24 cellular contexts compared by ENCODE assay signal in the genomic region with DNA sequence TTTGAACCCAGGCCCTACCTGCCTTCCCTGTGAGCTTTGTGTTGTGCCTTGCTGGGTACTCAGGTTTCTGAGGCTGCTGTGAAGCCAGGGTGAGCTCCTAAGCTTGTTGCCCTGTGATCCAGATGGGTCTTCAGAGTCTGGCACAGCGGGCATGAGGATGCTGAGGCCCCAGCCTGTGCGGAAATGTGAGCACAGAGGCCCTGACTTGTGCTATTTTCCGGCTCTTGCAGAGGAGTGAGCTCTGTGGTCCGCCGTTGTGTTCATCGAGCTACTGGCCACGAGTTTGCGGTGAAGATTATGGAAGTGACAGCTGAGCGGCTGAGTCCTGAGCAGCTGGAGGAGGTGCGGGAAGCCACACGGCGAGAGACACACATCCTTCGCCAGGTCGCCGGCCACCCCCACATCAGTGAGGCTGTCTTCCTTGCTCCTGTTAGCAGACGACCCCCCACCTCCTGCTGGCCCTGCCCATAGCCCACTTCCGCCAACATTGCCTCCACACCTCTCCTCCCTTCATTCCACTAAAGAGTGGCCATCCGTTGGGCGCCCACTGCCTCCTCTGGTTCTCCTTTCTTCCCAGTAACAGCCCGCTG. TPM values are rescaled to one million over a fixed set of nuclear protein-coding genes. Genes with fewer than 3 reads are reported as not detected.
DNase-seq lines count a peak whose midpoint lies in the region; ATAC-seq and TF ChIP-seq lines count a peak whose summit lies in the region.
"Had no signal": no experiment of that assay in that cellular context is flagged by ENCODE, and none has a peak within 500 bp of the region (broad histone marks: within the 10 kb centered on the region; RNA-seq: fewer than 3 reads in every experiment).

No MANE protein-coding gene starts in this region.

- H3K27me3 Mint-ChIP-seq in natural killer cell (ENCODE audit: low read depth in 2 of 2) (no peaks in the 10 kb centered on the region), WTC11 (ENCODE audit: low read depth) (no peaks in the 10 kb centered on the region), immature natural killer cell (ENCODE audit: low read depth in 3 of 3) (peaks cover 11 to 22% (median 18%) of the 10 kb centered on the region in 3 donors), type B pancreatic cell (no peaks in the 10 kb centered on the region)
- H3K27me3 Mint-ChIP-seq in natural killer cell treated with Interleukin-12 subunit alpha and Interleukin-12 subunit beta and Interleukin-15 and Interleukin-18, amount 100 ng/mL, for 72 hours: no peaks in the 10 kb centered on the region

- CTCF ChIA-PET in WTC11 (lab: Charles Lee): no interaction called here

- TF ChIP-seq CTCF in natural killer cell (IDR thresholded peaks at IDR 0.05) (no peak), WTC11 (IDR thresholded peaks at IDR 0.05) (no peak), type B pancreatic cell (conservative IDR thresholded peaks at IDR 0.05) (no peak)

- H3K9me3 Mint-ChIP-seq in natural killer cell (no peaks in the 10 kb centered on the region), WTC11 (no peaks in the 10 kb centered on the region), immature natural killer cell (no peaks in the 10 kb centered on the region), type B pancreatic cell (no peaks in the 10 kb centered on the region)
- H3K9me3 Mint-ChIP-seq in natural killer cell treated with Interleukin-12 subunit alpha and Interleukin-12 subunit beta and Interleukin-15 and Interleukin-18, amount 100 ng/mL, for 72 hours: no peaks in the 10 kb centered on the region

- H3K27ac Mint-ChIP-seq in natural killer cell (peak overlapping the region in 1 of 2 donors; percentile 90), WTC11 (0 out of 2 replicates have a peak overlapping the region, but pooled peaks have one; percentile 15), immature natural killer cell (peak overlapping the region in 1 of 6 donors; percentile 46), type B pancreatic cell (peak overlapping the region; percentile 53)
- H3K27ac Mint-ChIP-seq in natural killer cell treated with Interleukin-12 subunit alpha and Interleukin-12 subunit beta and Interleukin-15 and Interleukin-18, amount 100 ng/mL, for 72 hours: peak overlapping the region in 1 of 2 donors; percentile 91

- H3K4me3 Mint-ChIP-seq in natural killer cell: peak overlapping the region; percentile 3
- H3K4me3 Mint-ChIP-seq in natural killer cell treated with Interleukin-12 subunit alpha and Interleukin-12 subunit beta and Interleukin-15 and Interleukin-18, amount 100 ng/mL, for 72 hours: no peak overlapping the region
- no peak overlapping the region for H3K4me3 Mint-ChIP-seq in WTC11
- H3K4me3 Mint-ChIP-seq in immature natural killer cell: peak overlapping the region in 4 of 5 donors; percentile 33 to 90 (median 52)
- peak overlapping the region; percentile 94 for H3K4me3 Mint-ChIP-seq in type B pancreatic cell

- H3K4me1 Mint-ChIP-seq in natural killer cell (peaks cover 34 to 45% of the 10 kb centered on the region in 2 donors), WTC11 (peaks cover 7% of the 10 kb centered on the region), immature natural killer cell (peaks cover 34 to 44% of the 10 kb centered on the region in 2 donors), type B pancreatic cell (ENCODE audit: unreplicated experiment) (no peaks in the 10 kb centered on the region)
- H3K4me1 Mint-ChIP-seq in natural killer cell treated with Interleukin-12 subunit alpha and Interleukin-12 subunit beta and Interleukin-15 and Interleukin-18, amount 100 ng/mL, for 72 hours (ENCODE audit: low read depth in 2 of 2): peaks cover 34 to 37% of the 10 kb centered on the region in 2 donors

- no peak for ATAC-seq in natural killer cell
- ATAC-seq in natural killer cell treated with Interleukin-12 subunit alpha and Interleukin-12 subunit beta and Interleukin-15 and Interleukin-18, amount 100 ng/mL, for 72 hours: no peak
- no peak for ATAC-seq in WTC11
- no peak for ATAC-seq in HG02981 (IDR thresholded peaks at IDR 0.05; ENCODE audit: unreplicated experiment)
- ATAC-seq in GM18517 (IDR thresholded peaks at IDR 0.05; ENCODE audit: unreplicated experiment): no peak
- ATAC-seq: left cardiac atrium, right lobe of liver had no signal

- no peaks in the 10 kb centered on the region for H3K36me3 Mint-ChIP-seq in natural killer cell
- peaks cover 5% of the 10 kb centered on the region for H3K36me3 Mint-ChIP-seq in natural killer cell treated with Interleukin-12 subunit alpha and Interleukin-12 subunit beta and Interleukin-15 and Interleukin-18, amount 100 ng/mL, for 72 hours
- H3K36me3 Mint-ChIP-seq in WTC11: peaks cover 20% of the 10 kb centered on the region
- peaks cover 10 to 19% (median 15%) of the 10 kb centered on the region in 3 donors for H3K36me3 Mint-ChIP-seq in immature natural killer cell
- H3K36me3 Mint-ChIP-seq in type B pancreatic cell: peaks cover 8% of the 10 kb centered on the region

- POLR2A ChIA-PET in WTC11 (lab: Charles Lee): no interaction called here

- DNase-seq in natural killer cell: no peak
- DNase-seq in natural killer cell treated with Interleukin-12 subunit alpha and Interleukin-12 subunit beta and Interleukin-15 and Interleukin-18, amount 100 ng/mL, for 72 hours (ENCODE audit: low spot score): no peak
- no peak for DNase-seq in WTC11 (ENCODE audit: low spot score)
- DNase-seq in immature natural killer cell: no peak
- no peak for DNase-seq in type B pancreatic cell (ENCODE audit: extremely low spot score, unreplicated experiment)
- no peak for DNase-seq in OCI-M2 (lab: John Stamatoyannopoulos, UW; ENCODE audit: unreplicated experiment)
- DNase-seq: activated CD4-positive, alpha-beta T cell treated with anti-CD3 and anti-CD28 coated beads, Interleukin-2, amount 50 U/mL, for 48 hours; activated naive CD4-positive, alpha-beta T cell treated with Interleukin-2 at 50 U/mL for 16 hours; anterior cingulate cortex; caudate nucleus; dermis blood vessel endothelial cell; left cardiac atrium; mesenchymal stem cell; NCI-H1092 treated with DMSO at 0.1 percent for 48 hours; NCI-H2029 treated with DMSO at 0.1 percent for 48 hours; NCI-H2227 treated with DMSO at 0.1 percent for 48 hours; NCI-H748 treated with DMSO at 0.1 percent for 48 hours; right lobe of liver; RPMI8226; SK-N-SH; stomach; WERI-Rb-1 had no signal

- intact Hi-C loops in natural killer cell (cut with micrococcal nuclease): no loop called here

TF ChIP-seq in WTC11, 78 proteins besides CTCF, POLR2A, EP300 and RAD21 (continues in another document):
- TF ChIP-seq, protein P1, sequence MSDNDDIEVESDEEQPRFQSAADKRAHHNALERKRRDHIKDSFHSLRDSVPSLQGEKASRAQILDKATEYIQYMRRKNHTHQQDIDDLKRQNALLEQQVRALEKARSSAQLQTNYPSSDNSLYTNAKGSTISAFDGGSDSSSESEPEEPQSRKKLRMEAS (CRISPR knock-in tag; IDR thresholded peaks at IDR 0.05): no peak
- TF ChIP-seq KAT7 (CRISPR knock-in tag; IDR thresholded peaks at IDR 0.05; ENCODE audit: borderline replicate concordance) (no peak), CBFB (CRISPR knock-in tag; IDR thresholded peaks at IDR 0.05; ENCODE audit: low read depth) (no peak), ZNF416 (CRISPR knock-in tag; IDR thresholded peaks at IDR 0.05) (no peak)

RNA-seq across cellular contexts. Expression of gene PHKG2, which starts 2.7 kb away (rescaled TPM):
- total RNA-seq in natural killer cell (10 to 100 TPM; 50.5 to 86.1 (median 64.8) TPM), WTC11 (2021) (40.8 to 50.5 TPM (median 45.0 TPM) in 3 replicates), type B pancreatic cell (ENCODE audit: low replicate concordance) (41.5 and 42.4 TPM in 2 replicates)
- total RNA-seq in natural killer cell treated with Interleukin-12 subunit alpha and Interleukin-12 subunit beta and Interleukin-15 and Interleukin-18, amount 100 ng/mL, for 72 hours: 10 to 100 TPM; 50.2 to 63.8 TPM
- polyA plus RNA-seq in immature natural killer cell: 10 to 100 TPM; 49.2 to 91.0 (median 62.7) TPM

RNA-seq across cellular contexts. Expression of gene CFAP119, which starts 10.9 kb away (rescaled TPM):
- total RNA-seq in natural killer cell (1 to 10 TPM; 3.4 to 5.1 (median 4.9) TPM), WTC11 (2021) (4.6 to 6.6 TPM (median 6.2 TPM) in 3 replicates), type B pancreatic cell (ENCODE audit: low replicate concordance) (14.2 and 15.0 TPM in 2 replicates)
- total RNA-seq in natural killer cell treated with Interleukin-12 subunit alpha and Interleukin-12 subunit beta and Interleukin-15 and Interleukin-18, amount 100 ng/mL, for 72 hours: 10 to 100 TPM in 1 of 2 donors, 1 to 10 TPM in 1; 3.4 to 17.0 TPM
- polyA plus RNA-seq in immature natural killer cell: 1 to 10 TPM in 1 of 3 donors, under 1 TPM in 1, not detected in 1; 0.76 to 1.0 TPM

RNA-seq across cellular contexts. Expression of gene RNF40, which starts 11.2 kb away (rescaled TPM):
- total RNA-seq in natural killer cell: 100 to 1,000 TPM; 153 to 167 (median 161) TPM
- total RNA-seq in natural killer cell treated with Interleukin-12 subunit alpha and Interleukin-12 subunit beta and Interleukin-15 and Interleukin-18, amount 100 ng/mL, for 72 hours: 100 to 1,000 TPM; 120 to 161 TPM
- total RNA-seq in WTC11 (2021): 63.7 to 77.1 TPM (median 66.9 TPM) in 3 replicates
- polyA plus RNA-seq in immature natural killer cell: 10 to 100 TPM; 19.3 to 87.3 (median 24.6) TPM
- 107 and 131 TPM in 2 replicates for total RNA-seq in type B pancreatic cell (ENCODE audit: low replicate concordance)

RNA-seq across cellular contexts. Expression of gene ZNF629, which starts 36.0 kb away (rescaled TPM):
- total RNA-seq in natural killer cell (1 to 10 TPM in 2 of 3 donors, under 1 TPM in 1; 0.96 to 1.9 (median 1.8) TPM), WTC11 (2021) (18.7 to 20.0 TPM (median 19.7 TPM) in 3 replicates), type B pancreatic cell (ENCODE audit: low replicate concordance) (26.9 and 35.5 TPM in 2 replicates)
- 1 to 10 TPM in 1 of 2 donors, under 1 TPM in 1; 0.98 to 3.8 TPM for total RNA-seq in natural killer cell treated with Interleukin-12 subunit alpha and Interleukin-12 subunit beta and Interleukin-15 and Interleukin-18, amount 100 ng/mL, for 72 hours
- 1 to 10 TPM in 1 of 3 donors, under 1 TPM in 2; 0.09 to 1.1 (median 0.16) TPM for polyA plus RNA-seq in immature natural killer cell

RNA-seq across cellular contexts. Expression of gene SRCAP, which starts 52.0 kb away (rescaled TPM):
- 10 to 100 TPM; 78.8 to 99.0 (median 89.3) TPM for total RNA-seq in natural killer cell
- 100 to 1,000 TPM in 1 of 2 donors, 10 to 100 TPM in 1; 90.8 to 121 TPM for total RNA-seq in natural killer cell treated with Interleukin-12 subunit alpha and Interleukin-12 subunit beta and Interleukin-15 and Interleukin-18, amount 100 ng/mL, for 72 hours
- total RNA-seq in WTC11 (2021): 54.9 to 58.5 TPM (median 55.8 TPM) in 3 replicates
- 10 to 100 TPM in 1 of 3 donors, 1 to 10 TPM in 2; 1.9 to 38.9 (median 2.8) TPM for polyA plus RNA-seq in immature natural killer cell
- 62.8 and 73.5 TPM in 2 replicates for total RNA-seq in type B pancreatic cell (ENCODE audit: low replicate concordance)

Comparison
In these comparisons a context has a peak if more than half of its experiments do, and no peak if none do; other contexts are left out.
1. H3K4me3 Mint-ChIP-seq: peak in natural killer cell (single experiment), immature natural killer cell (4 of 5) and type B pancreatic cell (single experiment); none in natural killer cell treated with Interleukin-12 subunit alpha and Interleukin-12 subunit beta and Interleukin-15 and Interleukin-18, amount 100 ng/mL, for 72 hours (single experiment) and WTC11 (single experiment).